Comparison of ENCODE assay signal across 1 cellular context in genomic region chr15:53414167-53414566, GRCh38.
TF ChIP-seq lines count a peak whose summit lies in the region.

No MANE protein-coding gene starts in this region.

TF ChIP-seq in HepG2, 621 proteins besides CTCF, POLR2A, EP300 and RAD21 (continued from another document and continues in another):
- TF ChIP-seq REST (IDR thresholded peaks at IDR 0.05; ENCODE audit: borderline replicate concordance in 1 of 2, low read depth in 1 of 2, low read length in 2 of 2) (no peak; a peak in 1 of 4 replicates), ZNF790 (CRISPR knock-in tag; IDR thresholded peaks at IDR 0.05; ENCODE audit: borderline replicate concordance) (no peak), SSRP1 (CRISPR knock-in tag; IDR thresholded peaks at IDR 0.05) (no peak), PAF1 (CRISPR knock-in tag; IDR thresholded peaks at IDR 0.05) (no peak), ZHX1 (CRISPR knock-in tag; IDR thresholded peaks at IDR 0.05; ENCODE audit: low read depth) (no peak), ETV5 (CRISPR knock-in tag; IDR thresholded peaks at IDR 0.05; ENCODE audit: borderline replicate concordance) (no peak; the same call in 1 of the 2 replicates), ZNF331 (CRISPR knock-in tag; IDR thresholded peaks at IDR 0.05) (no peak), PRPF4 (IDR thresholded peaks at IDR 0.05; ENCODE audit: low read depth, low read length, poor library complexity, severe bottlenecking) (no peak), SOX5 (CRISPR knock-in tag; IDR thresholded peaks at IDR 0.05; ENCODE audit: borderline replicate concordance) (0 out of 2 replicates have a peak, but pooled peaks have one; percentile 28), SAP130 (CRISPR knock-in tag; IDR thresholded peaks at IDR 0.05; ENCODE audit: low read depth) (peak; percentile 50; the same call in 1 of the 2 replicates), RFX5 (IDR thresholded peaks at IDR 0.05; ENCODE audit: low read depth, low read length) (no peak), TAF1 (CRISPR knock-in tag; IDR thresholded peaks at IDR 0.05) (no peak), BCL6 (CRISPR knock-in tag; IDR thresholded peaks at IDR 0.05) (peak; percentile 34; the same call in 1 of the 2 replicates), ZNF652 (CRISPR knock-in tag; IDR thresholded peaks at IDR 0.05; ENCODE audit: borderline replicate concordance, low read depth) (no peak), RXRA (CRISPR knock-in tag; IDR thresholded peaks at IDR 0.05) (0 out of 2 replicates have a peak, but pooled peaks have one; percentile 28), SRY (CRISPR knock-in tag; IDR thresholded peaks at IDR 0.05) (no peak), AHDC1 (CRISPR knock-in tag; IDR thresholded peaks at IDR 0.05; ENCODE audit: borderline replicate concordance) (peak; percentile 76; the same call in 1 of the 2 replicates), SAFB2 (CRISPR knock-in tag; IDR thresholded peaks at IDR 0.05; ENCODE audit: borderline replicate concordance, low read depth) (no peak), MXD3 (CRISPR knock-in tag; IDR thresholded peaks at IDR 0.05) (no peak), TFDP1 (CRISPR knock-in tag; IDR thresholded peaks at IDR 0.05; ENCODE audit: borderline replicate concordance) (no peak), CEBPB (IDR thresholded peaks at IDR 0.05; ENCODE audit: borderline replicate concordance, low read depth, low read length) (peak; percentile 26; the same call in 1 of the 2 replicates), MXD4 (CRISPR knock-in tag; IDR thresholded peaks at IDR 0.05) (no peak), MAFG (CRISPR knock-in tag; IDR thresholded peaks at IDR 0.05) (no peak), RFX1 (IDR thresholded peaks at IDR 0.05) (peak; percentile 76), ZNF3 (CRISPR knock-in tag; IDR thresholded peaks at IDR 0.05) (no peak), ZFY (CRISPR knock-in tag; IDR thresholded peaks at IDR 0.05) (0 out of 2 replicates have a peak, but pooled peaks have one; percentile 27)
- TF ChIP-seq, protein P1, sequence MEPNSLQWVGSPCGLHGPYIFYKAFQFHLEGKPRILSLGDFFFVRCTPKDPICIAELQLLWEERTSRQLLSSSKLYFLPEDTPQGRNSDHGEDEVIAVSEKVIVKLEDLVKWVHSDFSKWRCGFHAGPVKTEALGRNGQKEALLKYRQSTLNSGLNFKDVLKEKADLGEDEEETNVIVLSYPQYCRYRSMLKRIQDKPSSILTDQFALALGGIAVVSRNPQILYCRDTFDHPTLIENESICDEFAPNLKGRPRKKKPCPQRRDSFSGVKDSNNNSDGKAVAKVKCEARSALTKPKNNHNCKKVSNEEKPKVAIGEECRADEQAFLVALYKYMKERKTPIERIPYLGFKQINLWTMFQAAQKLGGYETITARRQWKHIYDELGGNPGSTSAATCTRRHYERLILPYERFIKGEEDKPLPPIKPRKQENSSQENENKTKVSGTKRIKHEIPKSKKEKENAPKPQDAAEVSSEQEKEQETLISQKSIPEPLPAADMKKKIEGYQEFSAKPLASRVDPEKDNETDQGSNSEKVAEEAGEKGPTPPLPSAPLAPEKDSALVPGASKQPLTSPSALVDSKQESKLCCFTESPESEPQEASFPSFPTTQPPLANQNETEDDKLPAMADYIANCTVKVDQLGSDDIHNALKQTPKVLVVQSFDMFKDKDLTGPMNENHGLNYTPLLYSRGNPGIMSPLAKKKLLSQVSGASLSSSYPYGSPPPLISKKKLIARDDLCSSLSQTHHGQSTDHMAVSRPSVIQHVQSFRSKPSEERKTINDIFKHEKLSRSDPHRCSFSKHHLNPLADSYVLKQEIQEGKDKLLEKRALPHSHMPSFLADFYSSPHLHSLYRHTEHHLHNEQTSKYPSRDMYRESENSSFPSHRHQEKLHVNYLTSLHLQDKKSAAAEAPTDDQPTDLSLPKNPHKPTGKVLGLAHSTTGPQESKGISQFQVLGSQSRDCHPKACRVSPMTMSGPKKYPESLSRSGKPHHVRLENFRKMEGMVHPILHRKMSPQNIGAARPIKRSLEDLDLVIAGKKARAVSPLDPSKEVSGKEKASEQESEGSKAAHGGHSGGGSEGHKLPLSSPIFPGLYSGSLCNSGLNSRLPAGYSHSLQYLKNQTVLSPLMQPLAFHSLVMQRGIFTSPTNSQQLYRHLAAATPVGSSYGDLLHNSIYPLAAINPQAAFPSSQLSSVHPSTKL (CRISPR knock-in tag; IDR thresholded peaks at IDR 0.05) = peak; percentile 56
- TF ChIP-seq, protein P2, sequence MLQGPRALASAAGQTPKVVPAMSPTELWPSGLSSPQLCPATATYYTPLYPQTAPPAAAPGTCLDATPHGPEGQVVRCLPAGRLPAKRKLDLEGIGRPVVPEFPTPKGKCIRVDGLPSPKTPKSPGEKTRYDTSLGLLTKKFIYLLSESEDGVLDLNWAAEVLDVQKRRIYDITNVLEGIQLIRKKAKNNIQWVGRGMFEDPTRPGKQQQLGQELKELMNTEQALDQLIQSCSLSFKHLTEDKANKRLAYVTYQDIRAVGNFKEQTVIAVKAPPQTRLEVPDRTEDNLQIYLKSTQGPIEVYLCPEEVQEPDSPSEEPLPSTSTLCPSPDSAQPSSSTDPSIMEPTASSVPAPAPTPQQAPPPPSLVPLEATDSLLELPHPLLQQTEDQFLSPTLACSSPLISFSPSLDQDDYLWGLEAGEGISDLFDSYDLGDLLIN (CRISPR knock-in tag; IDR thresholded peaks at IDR 0.05; ENCODE audit: borderline replicate concordance) = no peak
- TF ChIP-seq, protein P3, sequence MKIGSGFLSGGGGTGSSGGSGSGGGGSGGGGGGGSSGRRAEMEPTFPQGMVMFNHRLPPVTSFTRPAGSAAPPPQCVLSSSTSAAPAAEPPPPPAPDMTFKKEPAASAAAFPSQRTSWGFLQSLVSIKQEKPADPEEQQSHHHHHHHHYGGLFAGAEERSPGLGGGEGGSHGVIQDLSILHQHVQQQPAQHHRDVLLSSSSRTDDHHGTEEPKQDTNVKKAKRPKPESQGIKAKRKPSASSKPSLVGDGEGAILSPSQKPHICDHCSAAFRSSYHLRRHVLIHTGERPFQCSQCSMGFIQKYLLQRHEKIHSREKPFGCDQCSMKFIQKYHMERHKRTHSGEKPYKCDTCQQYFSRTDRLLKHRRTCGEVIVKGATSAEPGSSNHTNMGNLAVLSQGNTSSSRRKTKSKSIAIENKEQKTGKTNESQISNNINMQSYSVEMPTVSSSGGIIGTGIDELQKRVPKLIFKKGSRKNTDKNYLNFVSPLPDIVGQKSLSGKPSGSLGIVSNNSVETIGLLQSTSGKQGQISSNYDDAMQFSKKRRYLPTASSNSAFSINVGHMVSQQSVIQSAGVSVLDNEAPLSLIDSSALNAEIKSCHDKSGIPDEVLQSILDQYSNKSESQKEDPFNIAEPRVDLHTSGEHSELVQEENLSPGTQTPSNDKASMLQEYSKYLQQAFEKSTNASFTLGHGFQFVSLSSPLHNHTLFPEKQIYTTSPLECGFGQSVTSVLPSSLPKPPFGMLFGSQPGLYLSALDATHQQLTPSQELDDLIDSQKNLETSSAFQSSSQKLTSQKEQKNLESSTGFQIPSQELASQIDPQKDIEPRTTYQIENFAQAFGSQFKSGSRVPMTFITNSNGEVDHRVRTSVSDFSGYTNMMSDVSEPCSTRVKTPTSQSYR (CRISPR knock-in tag; IDR thresholded peaks at IDR 0.05; ENCODE audit: borderline replicate concordance) = no peak
